21 cellular contexts compared by ENCODE assay signal in the genomic region with DNA sequence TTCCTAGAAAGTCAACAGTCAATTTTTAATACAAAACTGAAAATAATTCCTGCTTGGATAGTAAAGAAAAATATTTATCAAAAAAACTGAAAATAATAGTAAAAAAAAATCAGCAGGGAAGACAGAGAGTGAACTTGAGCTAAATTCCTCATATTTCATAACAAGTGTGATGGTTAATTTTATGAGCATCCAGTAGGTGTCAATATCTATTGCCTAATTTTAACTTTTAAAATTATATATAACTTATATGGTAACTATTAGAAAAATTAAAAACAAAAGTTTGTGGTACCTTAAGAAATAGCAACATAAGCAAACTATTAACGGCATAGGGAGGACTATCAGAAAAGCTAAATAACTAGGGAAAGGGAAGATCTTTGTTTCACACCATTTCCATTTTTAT. TPM values are rescaled to one million over a fixed set of nuclear protein-coding genes. Genes with fewer than 3 reads are reported as not detected.
DNase-seq lines count a peak whose midpoint lies in the region; ATAC-seq, FAIRE-seq and TF ChIP-seq lines count a peak whose summit lies in the region.
"Had no signal": no experiment of that assay in that cellular context is flagged by ENCODE, and none has a peak within 500 bp of the region (broad histone marks: within the 10 kb centered on the region; RNA-seq: fewer than 3 reads in every experiment).

No MANE protein-coding gene starts in this region.

- H3K4me1 ChIP-seq in Karpas-422 (ENCODE audit: low read length) (peaks cover 27% of the 10 kb centered on the region), K562 (replicated peaks in 1 of 2; ENCODE audit: control insufficient read depth in 2 of 2, insufficient read depth in 2 of 2, low read length in 2 of 2) (peaks cover 16 to 21% of the 10 kb centered on the region in 2 experiments; a peak in 3 of 5 replicates)

- H3K79me2 ChIP-seq in Karpas-422 (ENCODE audit: low read length), result no peaks in the 10 kb centered on the region
- no peaks in the 10 kb centered on the region; the same call in 2 of the 3 replicates for H3K79me2 ChIP-seq in K562 (ENCODE audit: control insufficient read depth, insufficient read depth, low read length)

- H3K9me1 ChIP-seq in K562 (ENCODE audit: control insufficient read depth, insufficient read depth, low read length), result no peaks in the 10 kb centered on the region

- TF ChIP-seq CTCF in C4-2B (conservative IDR thresholded peaks at IDR 0.05) (0 out of 2 replicates have a peak, but pooled peaks have one; percentile 2), K562 (IDR thresholded peaks at IDR 0.05 in 2 of 3, conservative IDR thresholded peaks at IDR 0.05 in 1 of 3; ENCODE audit: insufficient read depth in 2 of 3, low read depth in 1 of 3, low read length in 3 of 3) (peak in 1 of 3 experiments; percentile 15; a peak in 2 of 6 replicates), osteocyte (IDR thresholded peaks at IDR 0.05) (peak; percentile 18), foreskin fibroblast (IDR thresholded peaks at IDR 0.05; ENCODE audit: low read depth, low read length) (no peak)

- peaks cover 26% of the 10 kb centered on the region for H3K4me1 Mint-ChIP-seq in osteocyte (ENCODE audit: unreplicated experiment)

- H3K4me3 ChIP-seq in Karpas-422 (ENCODE audit: low read length), result no peak overlapping the region
- no peak overlapping the region for H3K4me3 ChIP-seq in K562
- H3K4me3 ChIP-seq in foreskin fibroblast (ENCODE audit: low read depth in 1 of 2, low read length in 2 of 2), result no peak overlapping the region
- H3K4me3 ChIP-seq: lower lobe of right lung had no signal

- no peak overlapping the region for H3K27ac Mint-ChIP-seq in osteocyte (ENCODE audit: unreplicated experiment)

- H4K20me1 ChIP-seq in Karpas-422 (ENCODE audit: insufficient read depth, low read depth, low read length) (no peaks in the 10 kb centered on the region), K562 (replicated peaks; ENCODE audit: control insufficient read depth, insufficient read depth, low read length) (no peaks in the 10 kb centered on the region)

- CTCF ChIA-PET in K562 (lab: Yijun Ruan, JAX; ENCODE audit: low intra/inter-chr PET ratio), result interaction anchor here (0.6 to 1.1 kb wide), 2 partner anchors 155 to 200 kb away, joined by 3 to 5 read pairs; no protein-coding TSS in a partner anchor

- no peak overlapping the region for H2AFZ ChIP-seq in Karpas-422 (ENCODE audit: low read length)
- H2AFZ ChIP-seq in K562 (ENCODE audit: low read depth, low read length), result peak overlapping the region; percentile 86

- 60% methylated on average over 1 of the region's 1 CpG for WGBS in K562 (ENCODE audit: insufficient coverage, low coverage, missing lambda C conversion rate)

- H3K9me3 ChIP-seq in Karpas-422 (ENCODE audit: low read length) (peaks cover 6% of the 10 kb centered on the region; the same call in 1 of the 2 replicates), K562 (replicated peaks; ENCODE audit: control insufficient read depth, insufficient read depth, low read depth, low read length) (peaks cover under 1% of the 10 kb centered on the region; the same call in 1 of the 2 replicates)

- no peaks in the 10 kb centered on the region for H3K27me3 Mint-ChIP-seq in osteocyte (ENCODE audit: unreplicated experiment)

- H3K9ac ChIP-seq in Karpas-422 (ENCODE audit: low read length) (no peak overlapping the region), K562 (ENCODE audit: insufficient read depth in 1 of 2, low read depth in 2 of 2, low read length in 2 of 2) (no peak overlapping the region; a peak in 1 of 4 replicates)

- peaks cover 2% of the 10 kb centered on the region for H3K9me3 Mint-ChIP-seq in osteocyte (ENCODE audit: unreplicated experiment)

- DNase-seq in Karpas-422 (no peak), K562 (ENCODE audit: extremely low read depth in 1 of 4, low spot score in 3 of 4) (no peak), osteocyte (ENCODE audit: extremely low spot score, unreplicated experiment) (no peak), foreskin fibroblast (no peak), GF-D8 (lab: John Stamatoyannopoulos, UW) (no peak)
- DNase-seq: activated CD4-positive, alpha-beta T cell treated with anti-CD3 and anti-CD28 coated beads, Interleukin-2, amount 50 U/mL, for 1 hour; activated CD8-positive, alpha-beta memory T cell treated with anti-CD3 and anti-CD28 coated beads, Interleukin-2, amount 50 U/mL, for 48 hours; amniotic stem cell; central memory CD4-positive, alpha-beta T cell; GDM1; glutamatergic neuron; GOT3; lower lobe of right lung; MM.1S; stimulated activated naive CD4-positive, alpha-beta T cell had no signal

- H3K36me3 ChIP-seq in Karpas-422 (ENCODE audit: insufficient read depth, low read length) (no peaks in the 10 kb centered on the region; the same call in 1 of the 2 replicates), K562 (ENCODE audit: control insufficient read depth, insufficient read depth, low read length) (no peaks in the 10 kb centered on the region)
- H3K36me3 ChIP-seq: lower lobe of right lung had no signal

- POLR2A ChIA-PET in K562 (lab: Yijun Ruan, JAX), result interaction anchor here (0.9 to 1.0 kb wide), 2 partner anchors 11 to 79 kb away, joined by 3 read pairs; no protein-coding TSS in a partner anchor

- no peak for ATAC-seq in K562
- no peak for ATAC-seq in HG03175 (IDR thresholded peaks at IDR 0.05; ENCODE audit: unreplicated experiment)
- ATAC-seq: esophagus mucosa, GM12878, HepG2, lower lobe of right lung, Right ventricle myocardium inferior had no signal

- peaks cover 3% of the 10 kb centered on the region for H3K36me3 Mint-ChIP-seq in osteocyte (ENCODE audit: unreplicated experiment)

- no peak overlapping the region for H3K27ac ChIP-seq in C4-2B
- no peak overlapping the region for H3K27ac ChIP-seq in Karpas-422 (ENCODE audit: low read length)
- no peak overlapping the region for H3K27ac ChIP-seq in K562 (ENCODE audit: extremely low read depth, low read depth, low read length)
- H3K27ac ChIP-seq: lower lobe of right lung had no signal

- TF ChIP-seq EP300 in K562 (IDR thresholded peaks at IDR 0.05; ENCODE audit: low read length), result no peak

- H3K4me3 Mint-ChIP-seq in osteocyte (ENCODE audit: unreplicated experiment), result no peak overlapping the region

- TF ChIP-seq RAD21 in K562 (CRISPR knock-in tag; conservative IDR thresholded peaks at IDR 0.05 in 1 of 2, IDR thresholded peaks at IDR 0.05 in 1 of 2), result no peak

- in situ Hi-C loops in K562 (cut with MboI), result no loop called here

- intact Hi-C loops in K562 (cut with micrococcal nuclease), result loop anchor here (5.0 to 10.0 kb wide), 4 partner anchors 154 to 1638 kb away; partner anchors contain the start of gene SF3B5

- no peaks in the 10 kb centered on the region for H3K27me3 ChIP-seq in Karpas-422 (ENCODE audit: low read length)
- H3K27me3 ChIP-seq in K562 (ENCODE audit: control insufficient read depth in 2 of 2, insufficient read depth in 2 of 2, low read length in 2 of 2), result no peaks in the 10 kb centered on the region

- H3K4me2 ChIP-seq in Karpas-422 (ENCODE audit: low read depth, low read length, poor library complexity, severe bottlenecking), result peak overlapping the region; percentile 91
- H3K4me2 ChIP-seq in K562 (ENCODE audit: insufficient read depth, low read length), result no peak overlapping the region

- FAIRE-seq in K562 (lab: Jason Lieb, UNC), result no peak
- FAIRE-seq: GM12878, HepG2 had no signal

- no peak for TF ChIP-seq POLR2A in K562 (conservative IDR thresholded peaks at IDR 0.05)

- no peaks in the 10 kb centered on the region for H3K9me2 ChIP-seq in Karpas-422 (replicated peaks; ENCODE audit: insufficient read depth, low read length)

- no TSS peak for BruUV-seq in K562 (replicated peaks; lab: Mats Ljungman, UMichigan)

TF ChIP-seq in K562, 482 proteins besides CTCF, POLR2A, EP300 and RAD21:
- TF ChIP-seq RBBP5 (IDR thresholded peaks at IDR 0.05; ENCODE audit: borderline replicate concordance, insufficient read depth, low read length, poor library complexity, severe bottlenecking) (no peak), SIRT6 (IDR thresholded peaks at IDR 0.05; ENCODE audit: low read depth, low read length) (no peak), EP400 (IDR thresholded peaks at IDR 0.05) (0 out of 2 replicates have a peak, but pooled peaks have one; percentile 7), CEBPG (CRISPR knock-in tag; IDR thresholded peaks at IDR 0.05) (no peak), CEBPG (tag; conservative IDR thresholded peaks at IDR 0.05 in 1 of 2, IDR thresholded peaks at IDR 0.05 in 1 of 2) (peak in 1 of 2 experiments; percentile 21; a peak in 1 of 4 replicates), C11orf30 (IDR thresholded peaks at IDR 0.05; ENCODE audit: low read depth) (peak; percentile 23; the same call in 1 of the 2 replicates), ZNF316 (IDR thresholded peaks at IDR 0.05) (peak; percentile 67), ZNF699 (CRISPR knock-in tag; IDR thresholded peaks at IDR 0.05; ENCODE audit: insufficient replicate concordance) (no peak), POLR2AphosphoS5 (IDR thresholded peaks at IDR 0.05; ENCODE audit: control insufficient read depth, insufficient read depth, low read depth, low read length) (no peak)

RNA-seq across cellular contexts. Expression of gene EPM2A, which starts 2.1 kb away (rescaled TPM):
- total RNA-seq in Karpas-422 (2014; rRNA removed; shearing (Covaris generic); ENCODE audit: low replicate concordance), result 10.1 and 10.5 TPM in 2 replicates
- total RNA-seq in K562 (2011; cell fraction: chromatin; rRNA removed; ENCODE audit: low replicate concordance), result 4.2 and 4.5 TPM in 2 replicates
- 4.0 and 4.2 TPM in 2 replicates for total RNA-seq in K562 (2011; cell fraction: nucleolus; rRNA removed)
- 5.5 and 9.2 TPM in 2 replicates for total RNA-seq in K562 (2011; cell fraction: nucleoplasm; rRNA removed)
- 5.3 and 8.1 TPM in 2 replicates for total RNA-seq in K562 (2014; rRNA removed)
- 2.5 and 2.8 TPM in 2 replicates for total RNA-seq in K562 (2014; rRNA removed; fragmentation: Illumina TruSeq; extraction: Trizol)
- 2.8 and 3.2 TPM in 2 replicates for total RNA-seq in K562 (2015; rRNA removed; fragmentation: Illumina TruSeq; extraction: Trizol)
- 3.5 and 4.4 TPM in 2 replicates for total RNA-seq in K562 (2021)
- polyA plus RNA-seq in K562 (2011; rRNA removed), result 2.0 and 2.5 TPM in 2 replicates
- 1.8 and 2.2 TPM in 2 replicates for polyA plus RNA-seq in K562 (2011; cell fraction: cytosol; rRNA removed)
- polyA plus RNA-seq in K562 (2011; cell fraction: nucleus; rRNA removed), result 3.0 and 4.4 TPM in 2 replicates
- 1.9 TPM in 2 replicates for polyA plus RNA-seq in K562 (2012)
- polyA plus RNA-seq in K562 (2014; fragmentation: Illumina TruSeq; extraction: Trizol), result 1.5 and 2.1 TPM in 2 replicates
- 1 to 10 TPM in 1 of 2 experiments, under 1 TPM in 1; 0.35 to 2.5 TPM for polyA plus RNA-seq in K562 (2014; fragmentation: Nextera tagmentation; extraction: Ambion mirVana)
- polyA plus RNA-seq in K562 (2014; rRNA removed), result 1.8 and 3.4 TPM in 2 replicates
- polyA minus RNA-seq in K562 (2011; rRNA and poly(A)+ RNA removed), result 3.1 and 4.3 TPM in 2 replicates
- 2.4 and 2.5 TPM in 2 replicates for polyA minus RNA-seq in K562 (2011; cell fraction: cytosol; rRNA and poly(A)+ RNA removed)
- 8.9 and 11.4 TPM in 2 replicates for polyA minus RNA-seq in K562 (2011; cell fraction: nucleus; rRNA and poly(A)+ RNA removed)
- total RNA-seq in osteocyte, result 13.6 and 17.6 TPM in 2 replicates
